12 cellular contexts compared by ENCODE assay signal in genomic region chr1:205665216-205665757, GRCh38. TPM values are rescaled to one million over a fixed set of nuclear protein-coding genes. Genes with fewer than 3 reads are reported as not detected.
DNase-seq lines count a peak whose midpoint lies in the region; ATAC-seq and TF ChIP-seq lines count a peak whose summit lies in the region.
"Had no signal": no experiment of that assay in that cellular context is flagged by ENCODE, and none has a peak within 500 bp of the region (broad histone marks: within the 10 kb centered on the region; RNA-seq: fewer than 3 reads in every experiment).

No MANE protein-coding gene starts in this region.

- H3K79me2 ChIP-seq in SU-DHL-6 (ENCODE audit: insufficient read depth, low read length) (peaks cover 19% of the 10 kb centered on the region), hepatocyte (peaks cover 22% of the 10 kb centered on the region)

- H3K36me3 ChIP-seq in HUES64 (ENCODE audit: insufficient read depth, low read length) (0 out of 2 replicates have a peak, but pooled peaks cover 8% of the 10 kb centered on the region), SU-DHL-6 (ENCODE audit: low read length) (no peaks in the 10 kb centered on the region), right lobe of liver (peaks cover 0 to 32% (median 0%) of the 10 kb centered on the region in 4 donors), sigmoid colon (no peaks in the 10 kb centered on the region), hepatocyte (replicated peaks; ENCODE audit: insufficient read depth, low read depth) (no peaks in the 10 kb centered on the region)
- H3K36me3 ChIP-seq: BE2C had no signal

- peak overlapping the region; percentile 85 for H3K4me2 ChIP-seq in SU-DHL-6 (ENCODE audit: low read depth, low read length, poor library complexity, severe bottlenecking)
- H3K4me2 ChIP-seq in hepatocyte, result no peak overlapping the region

- TF ChIP-seq EP300 in sigmoid colon (IDR thresholded peaks at IDR 0.05), result no peak

- H3K4me3 ChIP-seq in HUES64 (ENCODE audit: low read length) (no peak overlapping the region), SU-DHL-6 (ENCODE audit: insufficient read depth, low read length, poor library complexity, severe bottlenecking) (peak overlapping the region; percentile 39), right lobe of liver (peak overlapping the region in 1 of 3 donors; percentile 20), sigmoid colon (no peak overlapping the region), hepatocyte (no peak overlapping the region)

- no peak for ATAC-seq in right lobe of liver
- no peak for ATAC-seq in GM18873 (IDR thresholded peaks at IDR 0.05; ENCODE audit: low FRiP score, unreplicated experiment)

- DNase-seq in DMS79 (lab: John Stamatoyannopoulos, UW) (peak; percentile 38), right lobe of liver (no peak), sigmoid colon (no peak), cerebellar nuclear complex (lab: John Stamatoyannopoulos, UW) (no peak), hepatocyte (ENCODE audit: low spot score) (no peak)
- DNase-seq: activated CD4-positive, alpha-beta T cell treated with anti-CD3 and anti-CD28 coated beads for 1 hour; BE2C; NCI-H1436; stimulated activated CD4-positive, alpha-beta T cell treated with anti-CD3 and anti-CD28 coated beads, Interleukin-2, amount 100 ng/mL, for 48 hours had no signal

- TF ChIP-seq CTCF in SU-DHL-6 (IDR thresholded peaks at IDR 0.05; ENCODE audit: insufficient read depth, low read length, poor library complexity, severe bottlenecking) (no peak), right lobe of liver (IDR thresholded peaks at IDR 0.05) (no peak), sigmoid colon (IDR thresholded peaks at IDR 0.05) (no peak), hepatocyte (IDR thresholded peaks at IDR 0.05; ENCODE audit: poor library complexity) (no peak)

- H3K9ac ChIP-seq in HUES64 (ENCODE audit: low read depth, low read length) (no peak overlapping the region), SU-DHL-6 (ENCODE audit: low read length) (peak overlapping the region; percentile 48)

- H3K9me2 ChIP-seq in SU-DHL-6 (replicated peaks; ENCODE audit: insufficient read depth, low read length) (no peaks in the 10 kb centered on the region), hepatocyte (replicated peaks; ENCODE audit: insufficient read depth) (no peaks in the 10 kb centered on the region)

- intact Hi-C loops in right lobe of liver (cut with DNase I) (loop anchor here in 1 of 2 donors (10.0 kb wide), 2 partner anchors 50 to 320 kb away; no protein-coding TSS in a partner anchor), sigmoid colon (cut with DNase I) (no loop called here)

- H3K27me3 ChIP-seq in HUES64 (ENCODE audit: insufficient read depth, low read length), result no peaks in the 10 kb centered on the region
- no peaks in the 10 kb centered on the region for H3K27me3 ChIP-seq in SU-DHL-6 (ENCODE audit: low read length)
- H3K27me3 ChIP-seq in right lobe of liver, result no peaks in the 10 kb centered on the region
- H3K27me3 ChIP-seq in sigmoid colon, result peaks cover 0 to 16% (median 4%) of the 10 kb centered on the region in 3 donors
- no peaks in the 10 kb centered on the region for H3K27me3 ChIP-seq in hepatocyte
- H3K27me3 ChIP-seq: BE2C had no signal

- H3K9me3 ChIP-seq in HUES64 (ENCODE audit: insufficient read depth, low read depth, low read length), result no peaks in the 10 kb centered on the region
- H3K9me3 ChIP-seq in SU-DHL-6 (ENCODE audit: insufficient read depth, low read length), result no peaks in the 10 kb centered on the region
- H3K9me3 ChIP-seq in right lobe of liver, result no peaks in the 10 kb centered on the region
- H3K9me3 ChIP-seq in sigmoid colon, result no peaks in the 10 kb centered on the region
- H3K9me3 ChIP-seq in hepatocyte (ENCODE audit: low read depth), result no peaks in the 10 kb centered on the region
- H3K9me3 ChIP-seq: BE2C had no signal

- H3K27ac ChIP-seq in HUES64 (ENCODE audit: low read depth, low read length), result peak overlapping the region; percentile 50; the same call in 1 of the 2 replicates
- peak overlapping the region; percentile 94 for H3K27ac ChIP-seq in SU-DHL-6 (ENCODE audit: low read depth, low read length)
- peak overlapping the region; percentile 34 to 61 (median 52) for H3K27ac ChIP-seq in right lobe of liver
- no peak overlapping the region for H3K27ac ChIP-seq in sigmoid colon
- no peak overlapping the region for H3K27ac ChIP-seq in hepatocyte

- TF ChIP-seq POLR2A in right lobe of liver (IDR thresholded peaks at IDR 0.05), result no peak
- no peak for TF ChIP-seq POLR2A in sigmoid colon (IDR thresholded peaks at IDR 0.05)

- peaks cover 32% of the 10 kb centered on the region for H3K4me1 ChIP-seq in HUES64 (ENCODE audit: insufficient read depth, low read length)
- peaks cover 0 to 82% (median 27%) of the 10 kb centered on the region in 4 donors for H3K4me1 ChIP-seq in right lobe of liver
- no peaks in the 10 kb centered on the region for H3K4me1 ChIP-seq in sigmoid colon
- H3K4me1 ChIP-seq in hepatocyte (ENCODE audit: insufficient read depth), result peaks cover 26% of the 10 kb centered on the region
- H3K4me1 ChIP-seq: BE2C had no signal

- 55% methylated on average over 3 of the region's 4 CpGs for WGBS in HUES64
- WGBS in right lobe of liver (ENCODE audit: insufficient coverage, low coverage, low lambda C conversion rate, missing lambda C conversion rate), result 42% methylated on average over 3 of the region's 4 CpGs
- whole genome bisulfite sequencing in sigmoid colon, 2 donors, result 27 to 60% methylated on average over 4 of the region's 4 CpGs
- WGBS in hepatocyte (ENCODE audit: low lambda C conversion rate, missing lambda C conversion rate), result 74% methylated on average over 3 of the region's 4 CpGs

- H2AFZ ChIP-seq in SU-DHL-6 (ENCODE audit: low read depth, low read length, severe bottlenecking), result no peak overlapping the region
- H2AFZ ChIP-seq in hepatocyte, result no peak overlapping the region

- peaks cover 47% of the 10 kb centered on the region for H3F3A ChIP-seq in SU-DHL-6 (ENCODE audit: insufficient read depth)

- H4K20me1 ChIP-seq in SU-DHL-6 (ENCODE audit: low read depth, low read length) (no peaks in the 10 kb centered on the region), hepatocyte (ENCODE audit: insufficient read depth, poor library complexity, severe bottlenecking) (no peaks in the 10 kb centered on the region)

RNA-seq across cellular contexts. Expression of gene SLC45A3, which starts 15.0 kb away (rescaled TPM):
- polyA plus RNA-seq in HUES64 (2013, experiment 1 of 2), result 7.0 TPM
- 7.9 TPM for polyA plus RNA-seq in HUES64 (2013, experiment 2 of 2)
- 10 to 100 TPM in 2 of 6 experiments, 1 to 10 TPM in 4; 6.9 to 27.0 (median 7.9) TPM for total RNA-seq in right lobe of liver
- 1 to 10 TPM in 1 of 4 donors, under 1 TPM in 3; 0.68 to 2.2 (median 0.77) TPM for total RNA-seq in sigmoid colon
- polyA plus RNA-seq in sigmoid colon, result 10 to 100 TPM in 1 of 3 donors, 1 to 10 TPM in 2; 2.5 to 15.2 (median 3.6) TPM
- total RNA-seq in hepatocyte, result 10.0 and 12.2 TPM in 2 replicates
- polyA plus RNA-seq in hepatocyte, result 4.6 and 4.8 TPM in 2 replicates

RNA-seq across cellular contexts. Expression of gene ELK4, which starts 33.5 kb away (rescaled TPM):
- 6.7 TPM for polyA plus RNA-seq in HUES64 (2013, experiment 1 of 2)
- polyA plus RNA-seq in HUES64 (2013, experiment 2 of 2), result 6.8 TPM
- total RNA-seq in right lobe of liver (10 to 100 TPM; 15.1 to 39.2 (median 26.9) TPM), sigmoid colon (10 to 100 TPM; 18.6 to 21.0 (median 20.1) TPM), hepatocyte (16.0 and 19.1 TPM in 2 replicates)
- polyA plus RNA-seq in sigmoid colon (10 to 100 TPM in 1 of 3 donors, 1 to 10 TPM in 2; 2.4 to 10.3 (median 3.9) TPM), hepatocyte (4.7 and 6.1 TPM in 2 replicates)

Comparison
In these comparisons a context has a peak if more than half of its experiments do, and no peak if none do; other contexts are left out.
1. H3K27ac ChIP-seq: peak in HUES64 (single experiment), SU-DHL-6 (single experiment) and right lobe of liver (3 of 3); none in sigmoid colon (0 of 4) and hepatocyte (single experiment).